ENCODE assay signal across 35 cellular contexts in the genomic region with DNA sequence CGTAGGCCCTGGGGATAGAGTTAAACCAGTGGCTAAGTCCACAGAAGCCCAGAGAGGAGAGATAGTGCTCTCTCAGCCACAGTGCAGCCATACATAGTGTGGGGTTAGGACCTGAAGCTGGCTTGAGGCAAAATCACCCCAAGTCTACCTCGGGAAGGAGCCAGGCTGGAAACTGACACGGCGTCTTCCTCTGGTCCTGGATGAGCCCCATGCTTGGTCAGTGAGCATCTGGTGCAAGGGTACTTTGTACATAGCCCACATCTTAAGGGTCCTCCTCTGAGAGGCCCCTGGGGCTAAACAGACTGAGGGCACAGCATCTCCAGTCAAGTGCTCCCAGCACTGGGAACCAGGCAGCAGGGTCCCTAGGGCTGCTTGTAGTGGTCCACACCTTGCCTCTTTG.
"Had no signal": no experiment of that assay in that cellular context is flagged by ENCODE, and none has a peak within 500 bp of the region (broad histone marks: within the 10 kb centered on the region; RNA-seq: fewer than 3 reads in every experiment).

No MANE protein-coding gene starts in this region.

- H3K4me3 Mint-ChIP-seq: activated B cell treated with CpG ODN at 0.5 μM for 24 hours; activated CD4-positive, alpha-beta memory T cell treated with anti-CD3 and anti-CD28 coated beads for 36 hours; activated CD4-positive, alpha-beta T cell treated with anti-CD3 and anti-CD28 coated beads for 36 hours; activated CD8-positive, alpha-beta T cell treated with anti-CD3 and anti-CD28 coated beads for 36 hours; activated naive CD4-positive, alpha-beta T cell treated with anti-CD3 and anti-CD28 coated beads for 36 hours; activated naive CD8-positive, alpha-beta T cell treated with anti-CD3 and anti-CD28 coated beads for 36 hours; activated T-cell treated with anti-CD3 and anti-CD28 coated beads, Interleukin-2, amount 50 U/mL, for 4 hours; activated T-cell treated with anti-CD3 and anti-CD28 coated beads, Interleukin-2, amount 50 U/mL, for 72 hours; activated T-helper 1 cell treated with anti-CD3 and anti-CD28 coated beads, Interleukin-12 subunit alpha, Interleukin-12 subunit beta, Interleukin-2, Interleukin-4 antibody, amounts not matched to agents 30 ng/mL and 10 ng/mL and 1 ng/mL, durations not matched to agents 14 hours and 24 hours and 36 hours; activated T-helper 17 cell treated with anti-CD3 and anti-CD28 coated beads, Interleukin-2, amount 50 U/mL, for 72 hours; T-helper 1 cell treated with Interleukin-12 subunit alpha and Interleukin-12 subunit beta and Interleukin-4 antibody, amounts not matched to agents 30 μg/mL and 1 μg/mL, for 36 hours; T-helper 2 cell treated with Interferon-gamma antibody and Interleukin-4, amounts not matched to agents 5 μg/mL and 100 μg/mL, for 36 hours had no signal

- H3K4me3 ChIP-seq: adrenal gland, body of pancreas, breast epithelium had no signal

- H3K36me3 ChIP-seq: adrenal gland, brain microvascular endothelial cell, breast epithelium had no signal

- H3K4me1 Mint-ChIP-seq: activated B cell treated with CpG ODN at 0.5 μM for 24 hours; activated naive CD8-positive, alpha-beta T cell treated with anti-CD3 and anti-CD28 coated beads for 36 hours; activated T-helper 17 cell treated with anti-CD3 and anti-CD28 coated beads, Interleukin-2, amount 50 U/mL, for 72 hours had no signal

- H3K27me3 ChIP-seq: adrenal gland, body of pancreas, brain microvascular endothelial cell, breast epithelium had no signal

- DNase-seq: activated B cell treated with CpG ODN at 0.5 μM for 24 hours; activated CD4-positive, alpha-beta memory T cell treated with anti-CD3 and anti-CD28 coated beads for 36 hours; activated CD4-positive, alpha-beta T cell treated with anti-CD3 and anti-CD28 coated beads for 36 hours; activated CD4-positive, alpha-beta T cell treated with anti-CD3 and anti-CD28 coated beads for 48 hours; activated CD4-positive, alpha-beta T cell treated with anti-CD3 and anti-CD28 coated beads, Interleukin-2, amount 50 U/mL, for 1 hour; activated CD4-positive, alpha-beta T cell treated with anti-CD3 and anti-CD28 coated beads, Interleukin-2, amount 50 U/mL, for 4 hours; activated CD4-positive, CD25-positive, alpha-beta regulatory T cell treated with anti-CD3 and anti-CD28 coated beads, Interleukin-2, amount 50 U/mL, for 72 hours; activated CD8-positive, alpha-beta memory T cell treated with anti-CD3 and anti-CD28 coated beads, Interleukin-2, amount 50 U/mL, for 4 hours; activated CD8-positive, alpha-beta T cell treated with anti-CD3 and anti-CD28 coated beads for 36 hours; activated effector memory CD4-positive, alpha-beta T cell treated with anti-CD3 and anti-CD28 coated beads, Interleukin-2, amount 50 U/mL, for 16 hours; activated gamma-delta T cell treated with Interleukin-2 at 50 U/mL for 16 hours; activated naive CD4-positive, alpha-beta T cell; activated naive CD4-positive, alpha-beta T cell treated with anti-CD3 and anti-CD28 coated beads for 36 hours; activated naive CD4-positive, alpha-beta T cell treated with anti-CD3 and anti-CD28 coated beads, Interleukin-2, amount 50 U/mL, for 16 hours; activated naive CD8-positive, alpha-beta T cell treated with anti-CD3 and anti-CD28 coated beads for 36 hours; activated T-cell treated with anti-CD3 and anti-CD28 coated beads for 4 hours; activated T-cell treated with anti-CD3 and anti-CD28 coated beads, Interleukin-2, amount 50 U/mL, for 1 hour; activated T-cell treated with anti-CD3 and anti-CD28 coated beads, Interleukin-2, amount 50 U/mL, for 4 hours; activated T-cell treated with anti-CD3 and anti-CD28 coated beads, Interleukin-2, amount 50 U/mL, for 72 hours; adrenal gland; amniotic stem cell; aorta; body of pancreas; brain microvascular endothelial cell; central memory CD4-positive, alpha-beta T cell; T-helper 1 cell; T-helper 2 cell; T-helper 9 cell had no signal

- H3K27ac ChIP-seq: adrenal gland, body of pancreas, brain microvascular endothelial cell, breast epithelium, VCaP had no signal

- H3K9me3 ChIP-seq: adrenal gland, body of pancreas, breast epithelium had no signal

- H3K27ac Mint-ChIP-seq: activated B cell treated with CpG ODN at 0.5 μM for 24 hours; activated CD4-positive, alpha-beta memory T cell treated with anti-CD3 and anti-CD28 coated beads for 36 hours; activated CD4-positive, alpha-beta T cell treated with anti-CD3 and anti-CD28 coated beads for 36 hours; activated CD8-positive, alpha-beta T cell treated with anti-CD3 and anti-CD28 coated beads for 36 hours; activated naive CD4-positive, alpha-beta T cell treated with anti-CD3 and anti-CD28 coated beads for 36 hours; activated naive CD4-positive, alpha-beta T cell treated with anti-CD3 and anti-CD28 coated beads, Interleukin-2, amount 50 U/mL, for 72 hours; activated naive CD8-positive, alpha-beta T cell treated with anti-CD3 and anti-CD28 coated beads for 36 hours; activated T-cell treated with anti-CD3 and anti-CD28 coated beads, Interleukin-2, amount 50 U/mL, for 72 hours; activated T-helper 1 cell treated with anti-CD3 and anti-CD28 coated beads, Interleukin-12 subunit alpha, Interleukin-12 subunit beta, Interleukin-2, Interleukin-4 antibody, amounts not matched to agents 30 ng/mL and 10 ng/mL and 1 ng/mL, durations not matched to agents 14 hours and 24 hours and 36 hours; activated T-helper 17 cell treated with anti-CD3 and anti-CD28 coated beads, Interleukin-2, amount 50 U/mL, for 72 hours; T-helper 1 cell treated with Interleukin-12 subunit alpha and Interleukin-12 subunit beta and Interleukin-4 antibody, amounts not matched to agents 30 μg/mL and 1 μg/mL, for 36 hours; T-helper 2 cell treated with Interferon-gamma antibody and Interleukin-4, amounts not matched to agents 5 μg/mL and 100 μg/mL, for 36 hours had no signal

- H3K36me3 Mint-ChIP-seq: activated CD4-positive, alpha-beta memory T cell treated with anti-CD3 and anti-CD28 coated beads for 36 hours; activated naive CD8-positive, alpha-beta T cell treated with anti-CD3 and anti-CD28 coated beads for 36 hours had no signal

- H3K27me3 Mint-ChIP-seq: activated B cell treated with CpG ODN at 0.5 μM for 24 hours; activated CD4-positive, alpha-beta memory T cell treated with anti-CD3 and anti-CD28 coated beads for 36 hours; activated CD4-positive, alpha-beta T cell treated with anti-CD3 and anti-CD28 coated beads for 36 hours; activated CD8-positive, alpha-beta T cell treated with anti-CD3 and anti-CD28 coated beads for 36 hours; activated naive CD8-positive, alpha-beta T cell treated with anti-CD3 and anti-CD28 coated beads for 36 hours; activated T-helper 17 cell treated with anti-CD3 and anti-CD28 coated beads, Interleukin-2, amount 50 U/mL, for 72 hours had no signal

- ATAC-seq: activated CD4-positive, alpha-beta T cell treated with anti-CD3 and anti-CD28 coated beads for 36 hours; activated CD8-positive, alpha-beta T cell treated with anti-CD3 and anti-CD28 coated beads for 36 hours; activated naive CD4-positive, alpha-beta T cell treated with anti-CD3 and anti-CD28 coated beads, Interleukin-2, amount 50 U/mL, for 72 hours; activated T-cell treated with anti-CD3 and anti-CD28 coated beads, Interleukin-2, amount 50 U/mL, for 4 hours; activated T-cell treated with anti-CD3 and anti-CD28 coated beads, Interleukin-2, amount 50 U/mL, for 72 hours; activated T-helper 17 cell treated with anti-CD3 and anti-CD28 coated beads, Interleukin-2, amount 50 U/mL, for 72 hours; body of pancreas had no signal

- H3K9me3 Mint-ChIP-seq: activated B cell treated with CpG ODN at 0.5 μM for 24 hours; activated CD4-positive, alpha-beta memory T cell treated with anti-CD3 and anti-CD28 coated beads for 36 hours; activated CD8-positive, alpha-beta T cell treated with anti-CD3 and anti-CD28 coated beads for 36 hours; activated naive CD4-positive, alpha-beta T cell treated with anti-CD3 and anti-CD28 coated beads for 36 hours; activated naive CD4-positive, alpha-beta T cell treated with anti-CD3 and anti-CD28 coated beads, Interleukin-2, amount 50 U/mL, for 72 hours; activated naive CD8-positive, alpha-beta T cell treated with anti-CD3 and anti-CD28 coated beads for 36 hours; activated T-cell treated with anti-CD3 and anti-CD28 coated beads, Interleukin-2, amount 50 U/mL, for 4 hours; activated T-cell treated with anti-CD3 and anti-CD28 coated beads, Interleukin-2, amount 50 U/mL, for 72 hours; activated T-helper 1 cell treated with anti-CD3 and anti-CD28 coated beads, Interleukin-12 subunit alpha, Interleukin-12 subunit beta, Interleukin-2, Interleukin-4 antibody, amounts not matched to agents 30 ng/mL and 10 ng/mL and 1 ng/mL, durations not matched to agents 14 hours and 24 hours and 36 hours; activated T-helper 17 cell treated with anti-CD3 and anti-CD28 coated beads, Interleukin-2, amount 50 U/mL, for 72 hours; T-helper 1 cell treated with Interleukin-12 subunit alpha and Interleukin-12 subunit beta and Interleukin-4 antibody, amounts not matched to agents 30 μg/mL and 1 μg/mL, for 36 hours; T-helper 2 cell treated with Interferon-gamma antibody and Interleukin-4, amounts not matched to agents 5 μg/mL and 100 μg/mL, for 36 hours had no signal

- H3K4me1 ChIP-seq: adrenal gland, body of pancreas, breast epithelium had no signal
